ENCODE assay signal across 3 cellular contexts in the genomic region with DNA sequence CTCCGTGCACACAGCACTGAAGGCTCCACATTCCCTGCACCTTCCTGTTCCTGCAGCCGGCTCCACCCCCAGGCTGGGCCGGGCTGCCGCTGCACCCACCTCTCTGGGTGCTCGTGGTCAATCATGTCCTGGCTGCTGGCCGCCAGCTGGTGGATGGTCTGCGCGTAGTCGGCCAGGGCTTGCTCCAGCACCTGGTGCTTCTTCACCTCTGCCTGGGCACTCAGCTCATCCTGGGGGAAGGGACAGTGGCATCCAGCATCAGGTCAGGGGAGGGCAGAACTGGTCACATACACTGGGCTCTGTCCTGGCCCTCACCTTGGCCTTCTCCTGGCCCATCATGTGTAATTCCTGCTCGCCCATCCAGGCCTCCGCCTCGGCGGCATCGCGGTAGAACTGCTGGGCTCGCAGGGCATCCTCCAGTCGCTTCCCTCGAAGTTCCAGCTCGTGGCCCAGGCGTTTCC.
TF ChIP-seq lines count a peak whose summit lies in the region.

No MANE protein-coding gene starts in this region.

TF ChIP-seq in SK-N-SH, 30 proteins besides CTCF, POLR2A, EP300 and RAD21:
- TF ChIP-seq YY1 (IDR thresholded peaks at IDR 0.05; ENCODE audit: low read depth) (no peak), RXRA (IDR thresholded peaks at IDR 0.05; ENCODE audit: borderline replicate concordance, low read depth) (no peak), USF2 (IDR thresholded peaks at IDR 0.05; ENCODE audit: borderline replicate concordance, low read depth, low read length) (no peak), SMC3 (IDR thresholded peaks at IDR 0.05; ENCODE audit: low read depth, low read length) (no peak), RFX5 (IDR thresholded peaks at IDR 0.05; ENCODE audit: low read length) (no peak), FOXM1 (IDR thresholded peaks at IDR 0.05; ENCODE audit: low read depth) (no peak), FOSL2 (IDR thresholded peaks at IDR 0.05; ENCODE audit: borderline replicate concordance, low read depth) (no peak), FOXJ3 (CRISPR knock-in tag; IDR thresholded peaks at IDR 0.05) (no peak), PBX3 (IDR thresholded peaks at IDR 0.05) (no peak), JUND (IDR thresholded peaks at IDR 0.05) (no peak), POLR2AphosphoS5 (IDR thresholded peaks at IDR 0.05; ENCODE audit: low read depth, low read length) (no peak), TCF12 (IDR thresholded peaks at IDR 0.05) (no peak), NFIC (IDR thresholded peaks at IDR 0.05; ENCODE audit: borderline replicate concordance) (no peak), NRF1 (IDR thresholded peaks at IDR 0.05; ENCODE audit: low read depth, low read length) (no peak), GABPA (IDR thresholded peaks at IDR 0.05; ENCODE audit: low read depth) (no peak), RCOR1 (IDR thresholded peaks at IDR 0.05; ENCODE audit: low read length) (no peak), ZBTB33 (IDR thresholded peaks at IDR 0.05; ENCODE audit: borderline replicate concordance, low read depth) (no peak), SIN3A (IDR thresholded peaks at IDR 0.05; ENCODE audit: borderline replicate concordance, low read depth, low read length) (no peak), TEAD4 (IDR thresholded peaks at IDR 0.05; ENCODE audit: borderline replicate concordance, insufficient read depth) (no peak), CHD2 (IDR thresholded peaks at IDR 0.05; ENCODE audit: low read length, partially characterized antibody) (no peak)

TF ChIP-seq in SK-N-SH treated with all-trans-retinoic acid at 6 μM for 48 hours, 23 proteins besides CTCF, POLR2A, EP300 and RAD21:
- no peak for TF ChIP-seq PPARA (CRISPR knock-in tag; IDR thresholded peaks at IDR 0.05; ENCODE audit: borderline replicate concordance)
- no peak for TF ChIP-seq ARNTL (CRISPR knock-in tag; IDR thresholded peaks at IDR 0.05; ENCODE audit: borderline replicate concordance, low read depth)
- TF ChIP-seq ZFP3 (CRISPR knock-in tag; IDR thresholded peaks at IDR 0.05) = no peak
- TF ChIP-seq ISL1 (CRISPR knock-in tag; IDR thresholded peaks at IDR 0.05) = no peak
- no peak for TF ChIP-seq ZC3H10 (CRISPR knock-in tag; IDR thresholded peaks at IDR 0.05)
- TF ChIP-seq, protein P1, sequence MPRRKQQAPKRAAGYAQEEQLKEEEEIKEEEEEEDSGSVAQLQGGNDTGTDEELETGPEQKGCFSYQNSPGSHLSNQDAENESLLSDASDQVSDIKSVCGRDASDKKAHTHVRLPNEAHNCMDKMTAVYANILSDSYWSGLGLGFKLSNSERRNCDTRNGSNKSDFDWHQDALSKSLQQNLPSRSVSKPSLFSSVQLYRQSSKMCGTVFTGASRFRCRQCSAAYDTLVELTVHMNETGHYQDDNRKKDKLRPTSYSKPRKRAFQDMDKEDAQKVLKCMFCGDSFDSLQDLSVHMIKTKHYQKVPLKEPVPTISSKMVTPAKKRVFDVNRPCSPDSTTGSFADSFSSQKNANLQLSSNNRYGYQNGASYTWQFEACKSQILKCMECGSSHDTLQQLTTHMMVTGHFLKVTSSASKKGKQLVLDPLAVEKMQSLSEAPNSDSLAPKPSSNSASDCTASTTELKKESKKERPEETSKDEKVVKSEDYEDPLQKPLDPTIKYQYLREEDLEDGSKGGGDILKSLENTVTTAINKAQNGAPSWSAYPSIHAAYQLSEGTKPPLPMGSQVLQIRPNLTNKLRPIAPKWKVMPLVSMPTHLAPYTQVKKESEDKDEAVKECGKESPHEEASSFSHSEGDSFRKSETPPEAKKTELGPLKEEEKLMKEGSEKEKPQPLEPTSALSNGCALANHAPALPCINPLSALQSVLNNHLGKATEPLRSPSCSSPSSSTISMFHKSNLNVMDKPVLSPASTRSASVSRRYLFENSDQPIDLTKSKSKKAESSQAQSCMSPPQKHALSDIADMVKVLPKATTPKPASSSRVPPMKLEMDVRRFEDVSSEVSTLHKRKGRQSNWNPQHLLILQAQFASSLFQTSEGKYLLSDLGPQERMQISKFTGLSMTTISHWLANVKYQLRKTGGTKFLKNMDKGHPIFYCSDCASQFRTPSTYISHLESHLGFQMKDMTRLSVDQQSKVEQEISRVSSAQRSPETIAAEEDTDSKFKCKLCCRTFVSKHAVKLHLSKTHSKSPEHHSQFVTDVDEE (CRISPR knock-in tag; IDR thresholded peaks at IDR 0.05) = no peak
- TF ChIP-seq ZNF70 (CRISPR knock-in tag; IDR thresholded peaks at IDR 0.05) = no peak
- TF ChIP-seq TOX (CRISPR knock-in tag; IDR thresholded peaks at IDR 0.05; ENCODE audit: borderline replicate concordance) = no peak
- TF ChIP-seq CREB5 (CRISPR knock-in tag; IDR thresholded peaks at IDR 0.05; ENCODE audit: low read depth) = no peak
- no peak for TF ChIP-seq RARB (CRISPR knock-in tag; IDR thresholded peaks at IDR 0.05)
- no peak for TF ChIP-seq ESRRG (CRISPR knock-in tag; IDR thresholded peaks at IDR 0.05)
- TF ChIP-seq, protein P2, sequence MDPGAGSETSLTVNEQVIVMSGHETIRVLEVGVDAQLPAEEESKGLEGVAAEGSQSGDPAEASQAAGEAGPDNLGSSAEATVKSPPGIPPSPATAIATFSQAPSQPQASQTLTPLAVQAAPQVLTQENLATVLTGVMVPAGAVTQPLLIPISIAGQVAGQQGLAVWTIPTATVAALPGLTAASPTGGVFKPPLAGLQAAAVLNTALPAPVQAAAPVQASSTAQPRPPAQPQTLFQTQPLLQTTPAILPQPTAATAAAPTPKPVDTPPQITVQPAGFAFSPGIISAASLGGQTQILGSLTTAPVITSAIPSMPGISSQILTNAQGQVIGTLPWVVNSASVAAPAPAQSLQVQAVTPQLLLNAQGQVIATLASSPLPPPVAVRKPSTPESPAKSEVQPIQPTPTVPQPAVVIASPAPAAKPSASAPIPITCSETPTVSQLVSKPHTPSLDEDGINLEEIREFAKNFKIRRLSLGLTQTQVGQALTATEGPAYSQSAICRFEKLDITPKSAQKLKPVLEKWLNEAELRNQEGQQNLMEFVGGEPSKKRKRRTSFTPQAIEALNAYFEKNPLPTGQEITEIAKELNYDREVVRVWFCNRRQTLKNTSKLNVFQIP (CRISPR knock-in tag; IDR thresholded peaks at IDR 0.05; ENCODE audit: borderline replicate concordance, low read depth) = no peak
- TF ChIP-seq OSR1 (CRISPR knock-in tag; IDR thresholded peaks at IDR 0.05) = no peak
- TF ChIP-seq TCF4 (CRISPR knock-in tag; IDR thresholded peaks at IDR 0.05; ENCODE audit: borderline replicate concordance) = no peak
- no peak for TF ChIP-seq ZNF8 (CRISPR knock-in tag; IDR thresholded peaks at IDR 0.05)
- no peak for TF ChIP-seq ZNF565 (CRISPR knock-in tag; conservative IDR thresholded peaks at IDR 0.05; ENCODE audit: low read depth)
- TF ChIP-seq, protein P3, sequence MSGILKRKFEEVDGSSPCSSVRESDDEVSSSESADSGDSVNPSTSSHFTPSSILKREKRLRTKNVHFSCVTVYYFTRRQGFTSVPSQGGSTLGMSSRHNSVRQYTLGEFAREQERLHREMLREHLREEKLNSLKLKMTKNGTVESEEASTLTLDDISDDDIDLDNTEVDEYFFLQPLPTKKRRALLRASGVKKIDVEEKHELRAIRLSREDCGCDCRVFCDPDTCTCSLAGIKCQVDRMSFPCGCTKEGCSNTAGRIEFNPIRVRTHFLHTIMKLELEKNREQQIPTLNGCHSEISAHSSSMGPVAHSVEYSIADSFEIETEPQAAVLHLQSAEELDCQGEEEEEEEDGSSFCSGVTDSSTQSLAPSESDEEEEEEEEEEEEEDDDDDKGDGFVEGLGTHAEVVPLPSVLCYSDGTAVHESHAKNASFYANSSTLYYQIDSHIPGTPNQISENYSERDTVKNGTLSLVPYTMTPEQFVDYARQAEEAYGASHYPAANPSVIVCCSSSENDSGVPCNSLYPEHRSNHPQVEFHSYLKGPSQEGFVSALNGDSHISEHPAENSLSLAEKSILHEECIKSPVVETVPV (CRISPR knock-in tag; IDR thresholded peaks at IDR 0.05) = no peak
- no peak for TF ChIP-seq CSDC2 (CRISPR knock-in tag; IDR thresholded peaks at IDR 0.05)
- TF ChIP-seq GLIS3 (CRISPR knock-in tag; IDR thresholded peaks at IDR 0.05) = no peak

TF ChIP-seq in K562, 482 proteins besides CTCF, POLR2A, EP300 and RAD21:
- TF ChIP-seq KLF1 (tag; IDR thresholded peaks at IDR 0.05) (no peak), POLR2G (IDR thresholded peaks at IDR 0.05; ENCODE audit: low read depth, low read length) (peak; percentile 53), ZNF133 (CRISPR knock-in tag; IDR thresholded peaks at IDR 0.05) (no peak), RBM22 (IDR thresholded peaks at IDR 0.05; ENCODE audit: low read depth, low read length, poor library complexity, severe bottlenecking) (peak; percentile 8), RBM15 (IDR thresholded peaks at IDR 0.05; ENCODE audit: insufficient read depth, low read length) (no peak), RBFOX2 (IDR thresholded peaks at IDR 0.05; ENCODE audit: low read depth, low read length) (peak; percentile 38; the same call in 1 of the 2 replicates)
- TF ChIP-seq, protein P4, sequence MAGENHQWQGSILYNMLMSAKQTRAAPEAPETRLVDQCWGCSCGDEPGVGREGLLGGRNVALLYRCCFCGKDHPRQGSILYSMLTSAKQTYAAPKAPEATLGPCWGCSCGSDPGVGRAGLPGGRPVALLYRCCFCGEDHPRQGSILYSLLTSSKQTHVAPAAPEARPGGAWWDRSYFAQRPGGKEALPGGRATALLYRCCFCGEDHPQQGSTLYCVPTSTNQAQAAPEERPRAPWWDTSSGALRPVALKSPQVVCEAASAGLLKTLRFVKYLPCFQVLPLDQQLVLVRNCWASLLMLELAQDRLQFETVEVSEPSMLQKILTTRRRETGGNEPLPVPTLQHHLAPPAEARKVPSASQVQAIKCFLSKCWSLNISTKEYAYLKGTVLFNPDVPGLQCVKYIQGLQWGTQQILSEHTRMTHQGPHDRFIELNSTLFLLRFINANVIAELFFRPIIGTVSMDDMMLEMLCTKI (IDR thresholded peaks at IDR 0.05; ENCODE audit: partially characterized antibody) = no peak
